In genomic region chr16:75304521-75305363, GRCh38 we compare ENCODE assay signal across 9 cellular contexts. TPM values are rescaled to one million over a fixed set of nuclear protein-coding genes. Genes with fewer than 3 reads are reported as not detected.
A peak's percentile ranks its signal among the peaks of the same experiment; 100 is the strongest.
DNase-seq lines count a peak whose midpoint lies in the region; ATAC-seq, FAIRE-seq and TF ChIP-seq lines count a peak whose summit lies in the region.
"Had no signal": no experiment of that assay in that cellular context is flagged by ENCODE, and none has a peak within 500 bp of the region (broad histone marks: within the 10 kb centered on the region; RNA-seq: fewer than 3 reads in every experiment).

No MANE protein-coding gene starts in this region.

- H3K27me3 ChIP-seq in spleen (replicated peaks in 1 of 7): no peaks in the 10 kb centered on the region

- H3K4me1 ChIP-seq in spleen: peaks cover 0 to 48% (median 15%) of the 10 kb centered on the region in 6 donors

- ATAC-seq in GM21786 (IDR thresholded peaks at IDR 0.05; ENCODE audit: unreplicated experiment): no peak

- peak; percentile 38 for DNase-seq in DMS 273 (lab: John Stamatoyannopoulos, UW; ENCODE audit: unreplicated experiment)
- DNase-seq in DMS 273 treated with DMSO at 0.1 percent for 48 hours (lab: John Stamatoyannopoulos, UW): no peak
- peak in 40 of 56 donors; percentile 7 to 83 (median 48) for DNase-seq in amygdala (lab: John Stamatoyannopoulos, UW)
- peak; percentile 53 for DNase-seq in inferior parietal cortex (ENCODE audit: extremely low spot score)
- peak; percentile 84 for DNase-seq in spleen
- DNase-seq in frontal cortex (ENCODE audit: low spot score in 2 of 2): no peak
- DNase-seq in NCI-H2227 (lab: John Stamatoyannopoulos, UW; ENCODE audit: unreplicated experiment): no peak

- FAIRE-seq in frontal cortex (lab: Jason Lieb, UNC): no peak
- FAIRE-seq: A204.1 had no signal

- peak overlapping the region in 1 of 8 donors; percentile 56 for H3K4me3 ChIP-seq in spleen

- peaks cover 0 to 62% (median 24%) of the 10 kb centered on the region in 6 donors for H3K36me3 ChIP-seq in spleen

- no peak for TF ChIP-seq POLR2A in spleen (IDR thresholded peaks at IDR 0.05)

- peak overlapping the region; percentile 48 to 86 (median 80) for H3K27ac ChIP-seq in spleen

- WGBS in spleen, 5 donors: 59 to 74% (median 71%) methylated on average over 4 of the region's 4 CpGs

- TF ChIP-seq CTCF in spleen (IDR thresholded peaks at IDR 0.05 in 8 of 11, conservative IDR thresholded peaks at IDR 0.05 in 3 of 11): no peak

- H3K9me3 ChIP-seq in spleen: no peaks in the 10 kb centered on the region

- intact Hi-C loops in spleen (cut with DNase I; ENCODE audit: low total_unique reads): no loop called here

RNA-seq across cellular contexts. Expression of gene BCAR1, which starts 53.3 kb away (rescaled TPM):
- total RNA-seq in spleen (100 to 1,000 TPM in 3 of 7 donors, 10 to 100 TPM in 4; 62.2 to 164 (median 79.8) TPM), frontal cortex (21.6 TPM)
- polyA plus RNA-seq in spleen: 10 to 100 TPM; 14.6 to 71.2 (median 29.7) TPM

Comparison
In these comparisons a context has a peak if more than half of its experiments do, and no peak if none do; other contexts are left out.
1. DNase-seq: peak in DMS 273 (single experiment), amygdala (40 of 56), inferior parietal cortex (single experiment) and spleen (single experiment); none in DMS 273 treated with DMSO at 0.1 percent for 48 hours (single experiment), frontal cortex (0 of 2) and NCI-H2227 (single experiment).